In genomic region chr2:180979086-180979934, GRCh38 we compare ENCODE assay signal across 8 cellular contexts. TPM values are rescaled to one million over a fixed set of nuclear protein-coding genes. Genes with fewer than 3 reads are reported as not detected.
DNase-seq lines count a peak whose midpoint lies in the region; ATAC-seq, FAIRE-seq and TF ChIP-seq lines count a peak whose summit lies in the region.

No MANE protein-coding gene starts in this region.

- TF ChIP-seq EP300 in suprapubic skin (IDR thresholded peaks at IDR 0.05): no peak

- H3K27me3 Mint-ChIP-seq in astrocyte (ENCODE audit: low read depth, unreplicated experiment): no peaks in the 10 kb centered on the region

- H3K4me3 ChIP-seq in HUES64 (ENCODE audit: low read length): peak overlapping the region; percentile 62
- peak overlapping the region; percentile 50 for H3K4me3 ChIP-seq in astrocyte (ENCODE audit: insufficient read depth, low read depth, low read length)
- H3K4me3 ChIP-seq in suprapubic skin: peak overlapping the region; percentile 92

- DNase-seq in AG20443 (ENCODE audit: low spot score) (peak; percentile 53), astrocyte (ENCODE audit: low read depth) (peak; percentile 79), kidney glomerular epithelial cell (lab: John Stamatoyannopoulos, UW) (peak; percentile 65), suprapubic skin (ENCODE audit: low spot score in 2 of 2) (no peak), activated gamma-delta T cell treated with Interleukin-2 at 50 U/mL for 16 hours (no peak)

- peaks cover 17% of the 10 kb centered on the region; the same call in 1 of the 2 replicates for H3K36me3 ChIP-seq in HUES64 (ENCODE audit: insufficient read depth, low read length)
- H3K36me3 ChIP-seq in astrocyte (ENCODE audit: insufficient read depth, low read length): peaks cover 11% of the 10 kb centered on the region
- H3K36me3 ChIP-seq in suprapubic skin: no peaks in the 10 kb centered on the region

- H3K4me1 ChIP-seq in HUES64 (ENCODE audit: insufficient read depth, low read length) (peaks cover 39% of the 10 kb centered on the region), astrocyte (ENCODE audit: insufficient read depth, low read length) (peaks cover 27% of the 10 kb centered on the region), suprapubic skin (peaks cover 38% of the 10 kb centered on the region)

- TF ChIP-seq CTCF in astrocyte (IDR thresholded peaks at IDR 0.05; ENCODE audit: insufficient read depth, low read depth, low read length) (no peak), suprapubic skin (IDR thresholded peaks at IDR 0.05) (no peak)

- H3K27ac ChIP-seq in HUES64 (ENCODE audit: low read depth, low read length) (no peak overlapping the region; the same call in 1 of the 2 replicates), astrocyte (ENCODE audit: low read depth, low read length) (peak overlapping the region; percentile 82), suprapubic skin (peak overlapping the region; percentile 93)

- no peaks in the 10 kb centered on the region for H3K36me3 Mint-ChIP-seq in astrocyte (ENCODE audit: low read depth, unreplicated experiment)

- peak overlapping the region; percentile 76 for H3K4me3 Mint-ChIP-seq in astrocyte (ENCODE audit: unreplicated experiment)

- peaks cover 13% of the 10 kb centered on the region for H3K4me1 Mint-ChIP-seq in astrocyte (ENCODE audit: low read depth, unreplicated experiment)

- peak overlapping the region; percentile 93 for H3K27ac Mint-ChIP-seq in astrocyte (ENCODE audit: unreplicated experiment)

- no peaks in the 10 kb centered on the region for H3K9me3 Mint-ChIP-seq in astrocyte (ENCODE audit: unreplicated experiment)

- peak; percentile 95 for FAIRE-seq in astrocyte (lab: Jason Lieb, UNC)

- no peaks in the 10 kb centered on the region for H3K9me3 ChIP-seq in HUES64 (ENCODE audit: insufficient read depth, low read depth, low read length)
- H3K9me3 ChIP-seq in astrocyte (ENCODE audit: insufficient read depth, low read depth, low read length): no peaks in the 10 kb centered on the region
- no peaks in the 10 kb centered on the region for H3K9me3 ChIP-seq in suprapubic skin

- H4K20me1 ChIP-seq in astrocyte (ENCODE audit: insufficient read depth, low read length): no peaks in the 10 kb centered on the region

- no peaks in the 10 kb centered on the region for H3K27me3 ChIP-seq in HUES64 (ENCODE audit: insufficient read depth, low read length)
- H3K27me3 ChIP-seq in astrocyte (ENCODE audit: insufficient read depth, low read length): no peaks in the 10 kb centered on the region
- H3K27me3 ChIP-seq in suprapubic skin: no peaks in the 10 kb centered on the region

- 82% methylated on average over 9 of the region's 9 CpGs for WGBS in HUES64
- WGBS in suprapubic skin: 49% methylated on average over 9 of the region's 9 CpGs

- peaks cover 32% of the 10 kb centered on the region for H3K79me2 ChIP-seq in astrocyte (ENCODE audit: insufficient read depth, low read length)

- H3K9ac ChIP-seq in HUES64 (ENCODE audit: low read depth, low read length): peak overlapping the region; percentile 88
- peak overlapping the region; percentile 81 for H3K9ac ChIP-seq in astrocyte (ENCODE audit: low read length)

- TF ChIP-seq POLR2A in suprapubic skin (IDR thresholded peaks at IDR 0.05): no peak

- peak overlapping the region; percentile 77 for H2AFZ ChIP-seq in astrocyte (ENCODE audit: low read depth, low read length)

- peak overlapping the region; percentile 86 for H3K4me2 ChIP-seq in astrocyte (ENCODE audit: low read length)

- ATAC-seq in GM18520 (IDR thresholded peaks at IDR 0.05; ENCODE audit: unreplicated experiment): no peak
- ATAC-seq in GM21360 (IDR thresholded peaks at IDR 0.05; ENCODE audit: unreplicated experiment): no peak

RNA-seq across cellular contexts. Expression of gene UBE2E3, which starts 1.1 kb away (rescaled TPM):
- 133 TPM for polyA plus RNA-seq in HUES64 (2013, experiment 1 of 2)
- polyA plus RNA-seq in HUES64 (2013, experiment 2 of 2): 139 TPM
- 129 and 140 TPM in 2 replicates for total RNA-seq in astrocyte
- 10 to 100 TPM; 50.6 to 79.5 (median 66.1) TPM for total RNA-seq in suprapubic skin

Comparison
In these comparisons a context has a peak if more than half of its experiments do, and no peak if none do; other contexts are left out.
1. DNase-seq: peak in AG20443 (single experiment), astrocyte (single experiment) and kidney glomerular epithelial cell (single experiment); none in suprapubic skin (0 of 2) and activated gamma-delta T cell treated with Interleukin-2 at 50 U/mL for 16 hours (single experiment).
2. Peak in every context shown above with its lines, with median percentiles within 50 percentile points of each other: H3K4me3 ChIP-seq.